Comparison of ENCODE assay signal across 8 cellular contexts in the genomic region with DNA sequence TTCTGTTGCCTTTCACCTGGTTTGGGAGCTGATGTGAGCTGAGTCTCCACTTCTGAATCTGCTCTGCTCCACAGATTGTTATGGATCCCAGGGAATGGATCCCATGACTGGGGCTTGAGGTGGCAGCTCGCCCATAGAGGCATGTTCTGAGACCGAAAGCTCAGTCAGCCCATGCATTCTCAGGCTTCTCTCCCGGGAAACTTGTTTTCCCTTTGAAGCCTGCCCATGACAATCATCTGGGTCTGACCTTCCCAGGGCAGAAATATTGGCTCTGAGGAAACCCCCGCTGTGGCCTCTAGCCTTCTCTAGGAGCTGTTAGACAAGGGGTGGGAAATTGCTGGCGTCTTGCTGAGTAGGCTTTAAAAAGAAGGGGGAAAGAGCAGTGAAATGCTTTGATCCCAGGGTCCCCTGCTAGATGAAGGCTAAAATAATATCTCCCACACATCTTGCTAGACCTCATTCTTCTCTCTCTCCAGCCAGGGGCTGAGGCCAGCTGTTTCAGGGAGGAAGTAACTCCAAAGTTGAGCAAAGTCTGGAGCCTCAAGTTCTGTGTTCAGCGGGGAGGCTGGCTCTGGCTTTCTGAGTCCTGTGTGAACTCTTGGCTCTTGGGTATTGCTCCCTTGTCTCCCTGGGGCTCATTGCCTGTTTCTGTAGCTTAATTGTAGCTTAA. TPM values are rescaled to one million over a fixed set of nuclear protein-coding genes. Genes with fewer than 3 reads are reported as not detected.
DNase-seq lines count a peak whose midpoint lies in the region; ATAC-seq, FAIRE-seq and TF ChIP-seq lines count a peak whose summit lies in the region.

No MANE protein-coding gene starts in this region.

- ATAC-seq in GM19452 (IDR thresholded peaks at IDR 0.05; ENCODE audit: unreplicated experiment), result no peak
- no peak for ATAC-seq in GM21786 (IDR thresholded peaks at IDR 0.05; ENCODE audit: unreplicated experiment)
- ATAC-seq in GM18907 (IDR thresholded peaks at IDR 0.05; ENCODE audit: unreplicated experiment), result no peak

- H3K4me3 ChIP-seq in GM12875 (ENCODE audit: low read depth, low read length) (peak overlapping the region; percentile 51), rectal smooth muscle tissue (ENCODE audit: low read length) (peak overlapping the region; percentile 66)

- no peak for FAIRE-seq in frontal cortex (lab: Jason Lieb, UNC)

- H3K9ac ChIP-seq in rectal smooth muscle tissue (ENCODE audit: low read length), result no peak overlapping the region

- DNase-seq in SKM-1 treated with dmso at 0.1 percent for 144 hours (lab: John Stamatoyannopoulos, UW; ENCODE audit: unreplicated experiment), result peak; percentile 86
- DNase-seq in frontal cortex (ENCODE audit: low spot score in 2 of 2), result peak; percentile 34 to 49
- no peak for DNase-seq in pons (ENCODE audit: low spot score)

- H3K4me1 ChIP-seq in rectal smooth muscle tissue (ENCODE audit: control insufficient read depth, insufficient read depth, low read length), result peaks cover 3% of the 10 kb centered on the region

- no peak for TF ChIP-seq CTCF in GM12875 (IDR thresholded peaks at IDR 0.05; ENCODE audit: borderline replicate concordance, insufficient read depth, low read depth, low read length)

- H3K27ac ChIP-seq in rectal smooth muscle tissue (ENCODE audit: low read depth, low read length), result no peak overlapping the region

- H3K27me3 ChIP-seq in rectal smooth muscle tissue (ENCODE audit: control insufficient read depth, insufficient read depth, low read length), result no peaks in the 10 kb centered on the region

- H3K36me3 ChIP-seq in rectal smooth muscle tissue (ENCODE audit: control insufficient read depth, insufficient read depth, low read length), result peaks cover 2% of the 10 kb centered on the region

RNA-seq across cellular contexts. Expression of a gene that starts 2.0 kb away (rescaled TPM):
- 0.82 TPM for total RNA-seq in frontal cortex

RNA-seq across cellular contexts. Expression of a gene that starts 4.8 kb away (rescaled TPM):
- total RNA-seq in frontal cortex, result 3.3 TPM

RNA-seq across cellular contexts. Expression of a gene that starts 16.1 kb away (rescaled TPM):
- total RNA-seq in frontal cortex, result 51.8 TPM

RNA-seq across cellular contexts. Expression of a gene that starts 18.1 kb away (rescaled TPM):
- 22.4 TPM for total RNA-seq in frontal cortex

RNA-seq across cellular contexts. Expression of a gene that starts 23.1 kb away (rescaled TPM):
- 3.7 TPM for total RNA-seq in frontal cortex
